Comparison of ENCODE assay signal across 31 cellular contexts in the genomic region with DNA sequence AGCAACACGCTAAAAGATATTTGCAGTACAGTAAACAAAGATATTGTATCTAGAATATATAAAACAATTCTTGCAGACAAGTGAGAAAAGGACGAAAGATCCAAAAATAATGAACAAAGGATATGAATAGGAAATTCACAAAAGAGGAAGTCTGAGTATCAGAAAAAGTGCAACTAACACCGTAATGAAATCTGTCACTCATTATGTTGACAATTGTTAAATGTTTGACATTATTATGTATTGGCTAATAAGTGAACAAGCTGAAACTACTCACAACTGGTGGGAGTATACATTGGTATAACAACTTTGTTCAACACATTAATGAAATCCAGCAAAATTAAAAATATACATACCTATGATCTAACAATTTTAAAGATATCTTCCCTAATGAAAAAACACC. TPM values are rescaled to one million over a fixed set of nuclear protein-coding genes. Genes with fewer than 3 reads are reported as not detected.
"Had no signal": no experiment of that assay in that cellular context is flagged by ENCODE, and none has a peak within 500 bp of the region (broad histone marks: within the 10 kb centered on the region; RNA-seq: fewer than 3 reads in every experiment).

No MANE protein-coding gene starts in this region.

- H3K27me3 ChIP-seq: adrenal gland, body of pancreas, esophagus squamous epithelium, gastroesophageal sphincter had no signal

- H3K27ac ChIP-seq: adrenal gland, body of pancreas, epithelial cell of prostate, esophagus squamous epithelium, gastroesophageal sphincter, WERI-Rb-1 had no signal

- H3K4me1 ChIP-seq: adrenal gland, body of pancreas, esophagus squamous epithelium, gastroesophageal sphincter had no signal

- DNase-seq: activated B cell treated with CpG ODN at 0.5 μM for 24 hours; activated CD4-positive, alpha-beta T cell treated with anti-CD3 and anti-CD28 coated beads for 48 hours; activated CD4-positive, alpha-beta T cell treated with anti-CD3 and anti-CD28 coated beads, Interleukin-2, amount 50 U/mL, for 1 hour; activated CD4-positive, alpha-beta T cell treated with anti-CD3 and anti-CD28 coated beads, Interleukin-2, amount 50 U/mL, for 48 hours; activated CD8-positive, alpha-beta memory T cell treated with anti-CD3 and anti-CD28 coated beads for 24 hours; activated CD8-positive, alpha-beta T cell treated with anti-CD3 and anti-CD28 coated beads for 36 hours; activated effector memory CD4-positive, alpha-beta T cell treated with anti-CD3 and anti-CD28 coated beads, Interleukin-2, amount 50 U/mL, for 16 hours; activated naive CD4-positive, alpha-beta T cell treated with anti-CD3 and anti-CD28 coated beads for 36 hours; activated naive CD8-positive, alpha-beta T cell treated with anti-CD3 and anti-CD28 coated beads for 36 hours; activated naive CD8-positive, alpha-beta T cell treated with anti-CD3 and anti-CD28 coated beads, Interleukin-2, amount 50 U/mL, for 24 hours; activated T-cell treated with anti-CD3 and anti-CD28 coated beads, Interleukin-2, amount 50 U/mL, for 4 hours; adrenal gland; amygdala; aorta; body of pancreas; caudate nucleus; cortex of kidney; effector CD8-positive, alpha-beta T cell; esophagus squamous epithelium; foreskin melanocyte; hippocampal formation; T-helper 2 cell; WERI-Rb-1 had no signal

- H3K36me3 ChIP-seq: adrenal gland, esophagus squamous epithelium, gastroesophageal sphincter, WERI-Rb-1 had no signal

- FAIRE-seq: colon, endometrium, endothelial cell of umbilical vein had no signal

- ATAC-seq: activated CD4-positive, CD25-positive, alpha-beta regulatory T cell treated with anti-CD3 and anti-CD28 coated beads, Interleukin-2, amount 50 U/mL, for 24 hours; activated CD8-positive, alpha-beta T cell treated with anti-CD3 and anti-CD28 coated beads for 36 hours; activated naive CD8-positive, alpha-beta T cell treated with anti-CD3 and anti-CD28 coated beads, Interleukin-2, amount 50 U/mL, for 24 hours; activated T-cell treated with anti-CD3 and anti-CD28 coated beads, Interleukin-2, amount 50 U/mL, for 4 hours; body of pancreas; gastroesophageal sphincter had no signal

- H3K4me3 ChIP-seq: adrenal gland, body of pancreas, esophagus squamous epithelium, gastroesophageal sphincter had no signal

- H3K9me3 ChIP-seq: adrenal gland, body of pancreas, esophagus squamous epithelium, gastroesophageal sphincter had no signal

RNA-seq across cellular contexts. Expression of a gene that starts 36.7 kb away (rescaled TPM):
- total RNA-seq: activated B cell treated with CpG ODN at 0.5 μM for 24 hours; activated CD8-positive, alpha-beta T cell treated with anti-CD3 and anti-CD28 coated beads for 36 hours; activated naive CD4-positive, alpha-beta T cell treated with anti-CD3 and anti-CD28 coated beads for 36 hours; activated naive CD8-positive, alpha-beta T cell treated with anti-CD3 and anti-CD28 coated beads for 36 hours; activated T-cell treated with anti-CD3 and anti-CD28 coated beads, Interleukin-2, amount 50 U/mL, for 4 hours; activated T-helper 1 cell treated with anti-CD3 and anti-CD28 coated beads, Interleukin-12 subunit alpha, Interleukin-12 subunit beta, Interleukin-2, Interleukin-4 antibody, amounts not matched to agents 30 ng/mL and 10 ng/mL and 1 ng/mL, durations not matched to agents 14 hours and 24 hours and 36 hours; activated T-helper 2 cell treated with anti-CD3 and anti-CD28 coated beads, Interferon-gamma antibody, Interleukin-2, Interleukin-4, amounts not matched to agents 10 μg/mL and 5 μg/mL and 100 μg/mL, durations not matched to agents 14 hours and 24 hours and 36 hours had no signal
